ENCODE assay signal across 8 cellular contexts in genomic region chr15:90234519-90234988, GRCh38. TPM values are rescaled to one million over a fixed set of nuclear protein-coding genes. Genes with fewer than 3 reads are reported as not detected.
DNase-seq lines count a peak whose midpoint lies in the region; ATAC-seq and TF ChIP-seq lines count a peak whose summit lies in the region.

No MANE protein-coding gene starts in this region.

- POLR2A ChIA-PET in WTC11 (lab: Charles Lee) = interaction anchor here (1.3 to 1.8 kb wide), 6 partner anchors 13 to 132 kb away, joined by 5 to 11 read pairs (median 6); partner anchors contain the start of genes IDH2, NGRN, SEMA4B and TTLL13

- no peaks in the 10 kb centered on the region for H3K9me3 Mint-ChIP-seq in WTC11

- peaks cover 16% of the 10 kb centered on the region for H3K4me1 Mint-ChIP-seq in WTC11

- H3K9me3 ChIP-seq in iPS-18a (ENCODE audit: control insufficient read depth, low read depth, low read length) = no peaks in the 10 kb centered on the region
- no peaks in the 10 kb centered on the region for H3K9me3 ChIP-seq in subcutaneous abdominal adipose tissue (ENCODE audit: control insufficient read depth in 5 of 5, low read length in 5 of 5)

- H3K4me3 ChIP-seq in iPS-18a (ENCODE audit: low read length) (peak overlapping the region; percentile 61), subcutaneous abdominal adipose tissue (ENCODE audit: low read depth in 1 of 5, low read length in 5 of 5) (peak overlapping the region; percentile 70 to 95 (median 79))

- peak overlapping the region; percentile 72 for H3K4me3 Mint-ChIP-seq in WTC11

- H3K27me3 ChIP-seq in iPS-18a (ENCODE audit: control insufficient read depth, insufficient read depth, low read length) = no peaks in the 10 kb centered on the region
- no peaks in the 10 kb centered on the region for H3K27me3 ChIP-seq in subcutaneous abdominal adipose tissue (ENCODE audit: control insufficient read depth in 5 of 5, insufficient read depth in 4 of 5, low read length in 5 of 5)

- no peak for TF ChIP-seq CTCF in WTC11 (IDR thresholded peaks at IDR 0.05)
- no peak for TF ChIP-seq CTCF in omental fat pad (IDR thresholded peaks at IDR 0.05)

- peak; percentile 19 for DNase-seq in NOMO-1 treated with DMSO at 0.1 percent for 48 hours (lab: John Stamatoyannopoulos, UW; ENCODE audit: unreplicated experiment)
- DNase-seq in NOMO-1 treated with dmso at 0.1 percent for 144 hours (lab: John Stamatoyannopoulos, UW; ENCODE audit: unreplicated experiment) = no peak
- no peak for DNase-seq in WTC11 (ENCODE audit: low spot score)
- DNase-seq in AG08395 (ENCODE audit: low spot score) = no peak
- DNase-seq in omental fat pad (ENCODE audit: low spot score) = no peak
- DNase-seq in C1 segment of cervical spinal cord (lab: John Stamatoyannopoulos, UW) = no peak

- no peak overlapping the region for H3K27ac Mint-ChIP-seq in WTC11

- H3K36me3 ChIP-seq in iPS-18a (ENCODE audit: control insufficient read depth, low read depth, low read length) (peaks cover 12% of the 10 kb centered on the region), subcutaneous abdominal adipose tissue (ENCODE audit: control insufficient read depth in 5 of 5, insufficient read depth in 5 of 5, low read length in 5 of 5) (peaks cover 2 to 42% (median 28%) of the 10 kb centered on the region in 5 donors)

- no peak for ATAC-seq in WTC11
- no peak for ATAC-seq in omental fat pad (ENCODE audit: low FRiP score)

- H3K27ac ChIP-seq in iPS-18a (ENCODE audit: low read length) (no peak overlapping the region), subcutaneous abdominal adipose tissue (ENCODE audit: low read depth, low read length) (peak overlapping the region; percentile 67)

- H3K27me3 Mint-ChIP-seq in WTC11 (ENCODE audit: low read depth) = no peaks in the 10 kb centered on the region

- H3K9ac ChIP-seq in iPS-18a (ENCODE audit: low read length) = peak overlapping the region; percentile 47
- H3K9ac ChIP-seq in subcutaneous abdominal adipose tissue (ENCODE audit: low read length in 5 of 5) = peak overlapping the region; percentile 28 to 83 (median 72)

- H3K4me1 ChIP-seq in iPS-18a (ENCODE audit: control insufficient read depth, low read depth, low read length) = peaks cover 6% of the 10 kb centered on the region
- H3K4me1 ChIP-seq in subcutaneous abdominal adipose tissue (ENCODE audit: control insufficient read depth in 5 of 5, insufficient read depth in 5 of 5, low read length in 5 of 5) = peaks cover 9 to 49% (median 46%) of the 10 kb centered on the region in 5 donors

- CTCF ChIA-PET in WTC11 (lab: Charles Lee) = interaction anchor here (0.8 to 3.2 kb wide), 21 partner anchors 13 to 495 kb away, joined by 3 to 66 read pairs (median 8); partner anchors contain the start of genes IDH2, NGRN, SEMA4B and TTLL13

- H3K36me3 Mint-ChIP-seq in WTC11 = peaks cover 15% of the 10 kb centered on the region; the same call in 1 of the 2 replicates

TF ChIP-seq in WTC11, 78 proteins besides CTCF, POLR2A, EP300 and RAD21:
- TF ChIP-seq PREB (CRISPR knock-in tag; IDR thresholded peaks at IDR 0.05; ENCODE audit: borderline replicate concordance) (no peak), NFATC4 (CRISPR knock-in tag; IDR thresholded peaks at IDR 0.05) (no peak), NR3C1 (CRISPR knock-in tag; conservative IDR thresholded peaks at IDR 0.05; ENCODE audit: low read depth) (no peak), ZNF219 (CRISPR knock-in tag; IDR thresholded peaks at IDR 0.05; ENCODE audit: borderline replicate concordance) (no peak), EMX1 (CRISPR knock-in tag; IDR thresholded peaks at IDR 0.05) (no peak), ATF2 (CRISPR knock-in tag; IDR thresholded peaks at IDR 0.05; ENCODE audit: borderline replicate concordance, low read depth) (no peak), ESRRA (CRISPR knock-in tag; IDR thresholded peaks at IDR 0.05; ENCODE audit: borderline replicate concordance) (no peak), FOXK1 (CRISPR knock-in tag; IDR thresholded peaks at IDR 0.05) (no peak), CBFB (CRISPR knock-in tag; IDR thresholded peaks at IDR 0.05; ENCODE audit: low read depth) (no peak), ATF6 (CRISPR knock-in tag; IDR thresholded peaks at IDR 0.05) (no peak), ZNF671 (CRISPR knock-in tag; IDR thresholded peaks at IDR 0.05) (no peak), ZNF263 (CRISPR knock-in tag; IDR thresholded peaks at IDR 0.05; ENCODE audit: low read depth) (no peak), MXD4 (CRISPR knock-in tag; IDR thresholded peaks at IDR 0.05; ENCODE audit: borderline replicate concordance) (no peak), RORB (CRISPR knock-in tag; IDR thresholded peaks at IDR 0.05) (no peak)

RNA-seq across cellular contexts. Expression of gene GDPGP1, which starts 0.5 kb away (rescaled TPM):
- total RNA-seq in WTC11 (2021) (2.6 to 6.7 TPM (median 5.3 TPM) in 3 replicates), omental fat pad (1 to 10 TPM; 4.2 to 8.0 (median 5.2) TPM)

RNA-seq across cellular contexts. Expression of gene CIB1, which starts 0.8 kb away (rescaled TPM):
- total RNA-seq in WTC11 (2021) (26.1 to 29.6 TPM (median 26.9 TPM) in 3 replicates), omental fat pad (10 to 100 TPM; 27.9 to 48.3 (median 34.5) TPM)

RNA-seq across cellular contexts. Expression of gene TTLL13, which starts 14.8 kb away (rescaled TPM):
- total RNA-seq in WTC11 (2021) (0.18 to 0.76 TPM (median 0.48 TPM) in 3 replicates), omental fat pad (not detected)

RNA-seq across cellular contexts. Expression of gene NGRN, which starts 30.9 kb away (rescaled TPM):
- total RNA-seq in WTC11 (2021) (77.8 to 88.5 TPM (median 88.1 TPM) in 3 replicates), omental fat pad (10 to 100 TPM; 55.5 to 81.7 (median 71.6) TPM)

RNA-seq across cellular contexts. Expression of gene SEMA4B, which starts 33.4 kb away (rescaled TPM):
- total RNA-seq in WTC11 (2021) (50.1 to 53.3 TPM (median 50.2 TPM) in 3 replicates), omental fat pad (10 to 100 TPM in 3 of 4 donors, 1 to 10 TPM in 1; 9.3 to 24.4 (median 17.6) TPM)
